Comparison of ENCODE assay signal across 14 cellular contexts in genomic region chr2:221429741-221430491, GRCh38.
DNase-seq lines count a peak whose midpoint lies in the region; ATAC-seq and TF ChIP-seq lines count a peak whose summit lies in the region.
"Had no signal": no experiment of that assay in that cellular context is flagged by ENCODE, and none has a peak within 500 bp of the region (broad histone marks: within the 10 kb centered on the region; RNA-seq: fewer than 3 reads in every experiment).

No MANE protein-coding gene starts in this region.

- H3K4me3 ChIP-seq in PC-9 (no peak overlapping the region), transverse colon (no peak overlapping the region)
- no peak overlapping the region for H3K4me3 ChIP-seq in CD8-positive, alpha-beta memory T cell (ENCODE audit: low read length)

- peaks cover 17% of the 10 kb centered on the region for H3F3A ChIP-seq in PC-9 (ENCODE audit: insufficient read depth, low read depth)

- H4K20me1 ChIP-seq in PC-9 (ENCODE audit: insufficient read depth): no peaks in the 10 kb centered on the region

- TF ChIP-seq CTCF in PC-9 (conservative IDR thresholded peaks at IDR 0.05): no peak
- no peak for TF ChIP-seq CTCF in transverse colon (IDR thresholded peaks at IDR 0.05)

- ATAC-seq in GM21737 (IDR thresholded peaks at IDR 0.05; ENCODE audit: unreplicated experiment): no peak

- H3K9me2 ChIP-seq in PC-9 (ENCODE audit: insufficient read depth): no peaks in the 10 kb centered on the region

- in situ Hi-C loops in transverse colon (cut with MboI; ENCODE audit: low pct_ligation_motif_present in 1 of 4, low pct_unique_long_range_greater_than_20kb in 1 of 4, low sequenced_read_pairs in 3 of 4): no loop called here

- TF ChIP-seq EP300 in transverse colon (IDR thresholded peaks at IDR 0.05; ENCODE audit: low read depth): no peak

- POLR2A ChIA-PET in PC-9 (lab: Charles Lee; ENCODE audit: unreplicated experiment): no interaction called here
- POLR2A ChIA-PET in CD8-positive, alpha-beta memory T cell (lab: Charles Lee): no interaction called here

- 91 to 95% methylated on average over 5 to 7 of the region's 7 CpGs for WGBS in transverse colon (ENCODE audit: low coverage in 1 of 2), 2 donors

- no peaks in the 10 kb centered on the region for H3K9me3 Mint-ChIP-seq in CD8-positive, alpha-beta memory T cell
- H3K9me3 Mint-ChIP-seq: activated CD4-positive, alpha-beta memory T cell treated with anti-CD3 and anti-CD28 coated beads, Interleukin-2, amount 10 ng/mL, durations not matched to agents 7 days and 5 days; IgD-negative memory B cell had no signal

- no peaks in the 10 kb centered on the region for H3K27me3 ChIP-seq in PC-9 (ENCODE audit: insufficient read depth, low read depth)
- no peaks in the 10 kb centered on the region for H3K27me3 ChIP-seq in transverse colon
- no peaks in the 10 kb centered on the region for H3K27me3 ChIP-seq in CD8-positive, alpha-beta memory T cell (ENCODE audit: insufficient read depth, low read length, poor library complexity, severe bottlenecking)

- H3K9me3 ChIP-seq in PC-9 (ENCODE audit: insufficient read depth, low read depth) (no peaks in the 10 kb centered on the region), transverse colon (no peaks in the 10 kb centered on the region)
- no peaks in the 10 kb centered on the region for H3K9me3 ChIP-seq in CD8-positive, alpha-beta memory T cell (ENCODE audit: low read length)

- no peak overlapping the region for H3K4me3 Mint-ChIP-seq in CD8-positive, alpha-beta memory T cell
- H3K4me3 Mint-ChIP-seq: activated CD4-positive, alpha-beta memory T cell treated with anti-CD3 and anti-CD28 coated beads, Interleukin-2, amount 10 ng/mL, durations not matched to agents 7 days and 5 days; activated naive CD8-positive, alpha-beta T cell; IgD-negative memory B cell had no signal

- peaks cover 21 to 73% (median 30%) of the 10 kb centered on the region in 3 donors for H3K36me3 Mint-ChIP-seq in CD8-positive, alpha-beta memory T cell
- H3K36me3 Mint-ChIP-seq: activated naive CD8-positive, alpha-beta T cell had no signal

- intact Hi-C loops in PC-9 (cut with micrococcal nuclease; ENCODE audit: unreplicated experiment): no loop called here
- intact Hi-C loops in transverse colon (cut with DNase I; ENCODE audit: low total_unique reads): no loop called here

- no peaks in the 10 kb centered on the region for H3K79me2 ChIP-seq in PC-9 (ENCODE audit: low read depth)

- H2AFZ ChIP-seq in PC-9: no peak overlapping the region

- no peak for TF ChIP-seq POLR2A in transverse colon (IDR thresholded peaks at IDR 0.05)

- H3K4me2 ChIP-seq in PC-9: no peak overlapping the region

- H3K36me3 ChIP-seq in PC-9 (ENCODE audit: low read depth): 0 out of 2 replicates have a peak, but pooled peaks cover 6% of the 10 kb centered on the region
- H3K36me3 ChIP-seq in transverse colon: peaks cover 0 to 6% (median 0%) of the 10 kb centered on the region in 4 donors
- H3K36me3 ChIP-seq in CD8-positive, alpha-beta memory T cell (ENCODE audit: insufficient read depth, low read length): no peaks in the 10 kb centered on the region

- H3K4me1 ChIP-seq in PC-9 (replicated peaks; ENCODE audit: insufficient read depth) (peaks cover 25% of the 10 kb centered on the region), transverse colon (no peaks in the 10 kb centered on the region)
- no peaks in the 10 kb centered on the region for H3K4me1 ChIP-seq in CD8-positive, alpha-beta memory T cell (ENCODE audit: insufficient read depth, low read length)

- H3K27ac Mint-ChIP-seq in CD8-positive, alpha-beta memory T cell: no peak overlapping the region
- H3K27ac Mint-ChIP-seq: activated CD4-positive, alpha-beta memory T cell treated with anti-CD3 and anti-CD28 coated beads, Interleukin-2, amount 10 ng/mL, durations not matched to agents 7 days and 5 days; activated naive CD8-positive, alpha-beta T cell had no signal

- BruUV-seq in PC-9 (replicated peaks; lab: Mats Ljungman, UMichigan): no TSS peak

- peak; percentile 40 for DNase-seq in NCI-H345 (lab: John Stamatoyannopoulos, UW)
- no peak for DNase-seq in NCI-H345 treated with DMSO at 0.1 percent for 48 hours (lab: John Stamatoyannopoulos, UW; ENCODE audit: unreplicated experiment)
- peak; percentile 20 to 74 for DNase-seq in PC-9
- peak; percentile 9 for DNase-seq in glomerular visceral epithelial cell (ENCODE audit: extremely low spot score)
- peak; percentile 19 for DNase-seq in transverse colon
- no peak for DNase-seq in CD8-positive, alpha-beta memory T cell
- DNase-seq in HuH-7.5 (ENCODE audit: low spot score): no peak
- DNase-seq: activated CD4-positive, alpha-beta memory T cell treated with anti-CD3 and anti-CD28 coated beads, Interleukin-2, amount 10 ng/mL, durations not matched to agents 7 days and 5 days; effector CD4-positive, alpha-beta T cell; NCI-H526; SW 1271 had no signal

- no peaks in the 10 kb centered on the region for H3K27me3 Mint-ChIP-seq in CD8-positive, alpha-beta memory T cell
- H3K27me3 Mint-ChIP-seq: activated CD4-positive, alpha-beta memory T cell treated with anti-CD3 and anti-CD28 coated beads, Interleukin-2, amount 10 ng/mL, durations not matched to agents 7 days and 5 days; activated naive CD8-positive, alpha-beta T cell; IgD-negative memory B cell had no signal

- peaks cover 0 to 5% (median 0%) of the 10 kb centered on the region in 3 donors for H3K4me1 Mint-ChIP-seq in CD8-positive, alpha-beta memory T cell
- H3K4me1 Mint-ChIP-seq: activated CD4-positive, alpha-beta memory T cell treated with anti-CD3 and anti-CD28 coated beads, Interleukin-2, amount 10 ng/mL, durations not matched to agents 7 days and 5 days had no signal

- H3K27ac ChIP-seq in PC-9 (no peak overlapping the region), transverse colon (no peak overlapping the region)
- H3K27ac ChIP-seq in CD8-positive, alpha-beta memory T cell (ENCODE audit: low read depth, low read length): no peak overlapping the region

- CTCF ChIA-PET in PC-9 (lab: Charles Lee): no interaction called here
- CTCF ChIA-PET in CD8-positive, alpha-beta memory T cell (lab: Charles Lee): no interaction called here

Comparison
In these comparisons a context has a peak if more than half of its experiments do, and no peak if none do; other contexts are left out.
1. DNase-seq: peak in NCI-H345 (single experiment), PC-9 (2 of 2), glomerular visceral epithelial cell (single experiment) and transverse colon (single experiment); none in NCI-H345 treated with DMSO at 0.1 percent for 48 hours (single experiment), CD8-positive, alpha-beta memory T cell (0 of 5) and HuH-7.5 (single experiment).